1 cellular context compared by ENCODE assay signal in genomic region chr9:83362341-83362995, GRCh38.
TF ChIP-seq lines count a peak whose summit lies in the region.

No MANE protein-coding gene starts in this region.

TF ChIP-seq in HepG2, 621 proteins besides CTCF, POLR2A, EP300 and RAD21 (continued from another document):
- peak; percentile 46 for TF ChIP-seq PCBP2 (optimal IDR thresholded peaks at IDR 0.05; ENCODE audit: low read depth, low read length, poor library complexity, severe bottlenecking)
